In the genomic region with DNA sequence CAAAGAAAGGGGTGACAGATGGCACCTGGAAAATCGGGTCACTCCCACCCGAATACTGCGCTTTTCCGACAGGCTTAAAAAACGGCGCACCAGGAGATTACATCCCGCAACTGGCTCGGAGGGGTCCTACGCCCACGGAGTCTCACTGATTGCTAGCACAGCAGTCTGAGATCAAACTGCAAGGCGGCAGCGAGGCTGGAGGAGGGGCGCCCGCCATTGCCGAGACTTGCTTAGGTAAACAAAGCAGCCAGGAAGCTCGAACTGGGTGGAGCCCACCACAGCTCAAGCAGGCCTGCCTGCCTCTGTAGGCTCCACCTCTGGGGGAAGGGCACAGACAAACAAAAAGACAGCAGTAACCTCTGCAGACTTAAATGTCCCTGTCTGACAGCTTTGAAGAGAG, we compare ENCODE assay signal across 8 cellular contexts.
A peak's percentile ranks its signal among the peaks of the same experiment; 100 is the strongest.
DNase-seq lines count a peak whose midpoint lies in the region; ATAC-seq and TF ChIP-seq lines count a peak whose summit lies in the region.
"Not testable (repeated sequence)": the region's sequence is repeated elsewhere in the genome, so short reads cannot be mapped to it uniquely, and the experiment has no call there.

No MANE protein-coding gene starts in this region.

- not testable (repeated sequence) for H3K27me3 Mint-ChIP-seq in WTC11 (ENCODE audit: low read depth); nephron progenitor cell (ENCODE audit: low read depth, poor library complexity)

- H3K27ac ChIP-seq in HUES64 (ENCODE audit: low read depth, low read length); smooth muscle cell (ENCODE audit: low read depth): not testable (repeated sequence)

- not testable (repeated sequence) for H3K9me3 ChIP-seq in ES-I3 (ENCODE audit: control insufficient read depth, insufficient read depth, low read length); HUES64 (ENCODE audit: insufficient read depth, low read depth, low read length); iPS-18c (ENCODE audit: control insufficient read depth, insufficient read depth, low read length); smooth muscle cell (replicated peaks; ENCODE audit: low read depth)

- H3K4me1 ChIP-seq in ES-I3 (ENCODE audit: insufficient read depth, low read length); HUES64 (ENCODE audit: insufficient read depth, low read length); smooth muscle cell (ENCODE audit: low read depth): not testable (repeated sequence)

- not testable (repeated sequence) for H3K36me3 Mint-ChIP-seq in WTC11
- H3K36me3 Mint-ChIP-seq in nephron progenitor cell (ENCODE audit: low read depth): peaks cover 74% of the 10 kb centered on the region

- H3K9ac ChIP-seq in ES-I3 (ENCODE audit: low read depth, low read length): peak overlapping the region; percentile 33; the same call in 1 of the 2 replicates
- H3K9ac ChIP-seq in HUES64 (ENCODE audit: low read depth, low read length): peak overlapping the region; percentile 64
- not testable (repeated sequence) for H3K9ac ChIP-seq in smooth muscle cell (ENCODE audit: low read depth)

- peak overlapping the region; percentile 66 for H2AFZ ChIP-seq in smooth muscle cell (ENCODE audit: low read depth)

- CTCF ChIA-PET in WTC11 (lab: Charles Lee): interaction anchor here (1.2 kb wide), 1 partner anchor 350 kb away, joined by 3 read pairs; no protein-coding TSS in a partner anchor

- peak overlapping the region; percentile 55 for H3K4me3 ChIP-seq in HUES64 (ENCODE audit: low read length)
- not testable (repeated sequence) for H3K4me3 ChIP-seq in epithelial cell of esophagus (ENCODE audit: low read length)
- peak overlapping the region; percentile 34; the same call in 1 of the 2 replicates for H3K4me3 ChIP-seq in iPS-18c (ENCODE audit: insufficient read depth, low read depth, low read length)
- H3K4me3 ChIP-seq in smooth muscle cell: peak overlapping the region; percentile 42

- not testable (repeated sequence) for H4K20me1 ChIP-seq in smooth muscle cell (ENCODE audit: low read depth)

- POLR2A ChIA-PET in WTC11 (lab: Charles Lee): not testable (repeated sequence)

- peak; percentile 0 for DNase-seq in NCI-H82 (lab: John Stamatoyannopoulos, UW)
- peak; percentile 66 for DNase-seq in WTC11 (ENCODE audit: low spot score)
- DNase-seq in epithelial cell of esophagus (ENCODE audit: low read depth): peak; percentile 25
- DNase-seq in nephron progenitor cell; smooth muscle cell (lab: John Stamatoyannopoulos, UW; ENCODE audit: unreplicated experiment): not testable (repeated sequence)

- H3K4me2 ChIP-seq in smooth muscle cell: peak overlapping the region; percentile 72

- 8% methylated on average over 16 of the region's 16 CpGs for WGBS in HUES64
- 20% methylated on average over 16 of the region's 16 CpGs for WGBS in smooth muscle cell (ENCODE audit: low lambda C conversion rate)

- H3K79me2 ChIP-seq in smooth muscle cell (ENCODE audit: low read depth): not testable (repeated sequence)

- not testable (repeated sequence) for H3K27me3 ChIP-seq in HUES64 (ENCODE audit: insufficient read depth, low read length); smooth muscle cell (ENCODE audit: low read depth)

- not testable (repeated sequence) for H3K27ac Mint-ChIP-seq in WTC11
- H3K27ac Mint-ChIP-seq in nephron progenitor cell: peak overlapping the region; percentile 29

- ATAC-seq in WTC11: not testable (repeated sequence)

- H3K4me1 Mint-ChIP-seq in WTC11 (peaks cover 25% of the 10 kb centered on the region), nephron progenitor cell (peaks cover 12% of the 10 kb centered on the region)

- peaks cover 13% of the 10 kb centered on the region for H3K9me3 Mint-ChIP-seq in WTC11
- peaks cover 71% of the 10 kb centered on the region for H3K9me3 Mint-ChIP-seq in nephron progenitor cell

- H3F3A ChIP-seq in smooth muscle cell (ENCODE audit: low read depth): not testable (repeated sequence)

- H3K4me3 Mint-ChIP-seq in WTC11: peak overlapping the region; percentile 85
- H3K4me3 Mint-ChIP-seq in nephron progenitor cell: not testable (repeated sequence)

- H3K36me3 ChIP-seq in ES-I3 (ENCODE audit: insufficient read depth, low read length); HUES64 (ENCODE audit: insufficient read depth, low read length); smooth muscle cell (ENCODE audit: low read depth): not testable (repeated sequence)

- TF ChIP-seq CTCF in WTC11 (IDR thresholded peaks at IDR 0.05); epithelial cell of esophagus (IDR thresholded peaks at IDR 0.05; ENCODE audit: insufficient read depth, low read depth, low read length, missing control alignments); nephron progenitor cell (IDR thresholded peaks at IDR 0.05); smooth muscle cell (IDR thresholded peaks at IDR 0.05; ENCODE audit: borderline replicate concordance, insufficient read depth, poor library complexity, severe bottlenecking): not testable (repeated sequence)

TF ChIP-seq in WTC11, 78 proteins besides CTCF, POLR2A, EP300 and RAD21:
- TF ChIP-seq, protein P1, sequence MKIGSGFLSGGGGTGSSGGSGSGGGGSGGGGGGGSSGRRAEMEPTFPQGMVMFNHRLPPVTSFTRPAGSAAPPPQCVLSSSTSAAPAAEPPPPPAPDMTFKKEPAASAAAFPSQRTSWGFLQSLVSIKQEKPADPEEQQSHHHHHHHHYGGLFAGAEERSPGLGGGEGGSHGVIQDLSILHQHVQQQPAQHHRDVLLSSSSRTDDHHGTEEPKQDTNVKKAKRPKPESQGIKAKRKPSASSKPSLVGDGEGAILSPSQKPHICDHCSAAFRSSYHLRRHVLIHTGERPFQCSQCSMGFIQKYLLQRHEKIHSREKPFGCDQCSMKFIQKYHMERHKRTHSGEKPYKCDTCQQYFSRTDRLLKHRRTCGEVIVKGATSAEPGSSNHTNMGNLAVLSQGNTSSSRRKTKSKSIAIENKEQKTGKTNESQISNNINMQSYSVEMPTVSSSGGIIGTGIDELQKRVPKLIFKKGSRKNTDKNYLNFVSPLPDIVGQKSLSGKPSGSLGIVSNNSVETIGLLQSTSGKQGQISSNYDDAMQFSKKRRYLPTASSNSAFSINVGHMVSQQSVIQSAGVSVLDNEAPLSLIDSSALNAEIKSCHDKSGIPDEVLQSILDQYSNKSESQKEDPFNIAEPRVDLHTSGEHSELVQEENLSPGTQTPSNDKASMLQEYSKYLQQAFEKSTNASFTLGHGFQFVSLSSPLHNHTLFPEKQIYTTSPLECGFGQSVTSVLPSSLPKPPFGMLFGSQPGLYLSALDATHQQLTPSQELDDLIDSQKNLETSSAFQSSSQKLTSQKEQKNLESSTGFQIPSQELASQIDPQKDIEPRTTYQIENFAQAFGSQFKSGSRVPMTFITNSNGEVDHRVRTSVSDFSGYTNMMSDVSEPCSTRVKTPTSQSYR (CRISPR knock-in tag; IDR thresholded peaks at IDR 0.05): peak; percentile 61; the same call in 1 of the 2 replicates
- TF ChIP-seq, protein P2, sequence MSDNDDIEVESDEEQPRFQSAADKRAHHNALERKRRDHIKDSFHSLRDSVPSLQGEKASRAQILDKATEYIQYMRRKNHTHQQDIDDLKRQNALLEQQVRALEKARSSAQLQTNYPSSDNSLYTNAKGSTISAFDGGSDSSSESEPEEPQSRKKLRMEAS (CRISPR knock-in tag; IDR thresholded peaks at IDR 0.05): peak; percentile 30; the same call in 1 of the 2 replicates
- 0 out of 2 replicates have a peak, but pooled peaks have one; percentile 24 for TF ChIP-seq E2F5 (CRISPR knock-in tag; IDR thresholded peaks at IDR 0.05)
- 0 out of 2 replicates have a peak, but pooled peaks have one; percentile 78 for TF ChIP-seq ZBTB21 (CRISPR knock-in tag; IDR thresholded peaks at IDR 0.05; ENCODE audit: borderline replicate concordance)
- peak; percentile 85; the same call in 1 of the 2 replicates for TF ChIP-seq FOXK1 (CRISPR knock-in tag; IDR thresholded peaks at IDR 0.05)
